16 cellular contexts compared by ENCODE assay signal in genomic region chr1:160933305-160933704, GRCh38. TPM values are rescaled to one million over a fixed set of nuclear protein-coding genes. Genes with fewer than 3 reads are reported as not detected.
"Had no signal": no experiment of that assay in that cellular context is flagged by ENCODE, and none has a peak within 500 bp of the region (broad histone marks: within the 10 kb centered on the region; RNA-seq: fewer than 3 reads in every experiment).

No MANE protein-coding gene starts in this region.

RNA-seq across cellular contexts. Expression of gene ITLN2, which starts 21.3 kb away (rescaled TPM):
- total RNA-seq: activated naive CD4-positive, alpha-beta T cell treated with anti-CD3 and anti-CD28 coated beads for 36 hours; activated naive CD4-positive, alpha-beta T cell treated with anti-CD3 and anti-CD28 coated beads, Interleukin-2, amount 50 U/mL, for 72 hours; activated naive CD8-positive, alpha-beta T cell treated with anti-CD3 and anti-CD28 coated beads for 36 hours; activated naive CD8-positive, alpha-beta T cell treated with anti-CD3 and anti-CD28 coated beads, Interleukin-2, amount 10 ng/mL, durations not matched to agents 7 days and 5 days; activated T-cell treated with anti-CD3 and anti-CD28 coated beads, Interleukin-2, amount 50 U/mL, for 4 hours; activated T-cell treated with anti-CD3 and anti-CD28 coated beads, Interleukin-2, amount 50 U/mL, for 72 hours; activated T-helper 1 cell treated with anti-CD3 and anti-CD28 coated beads, Interleukin-12 subunit alpha, Interleukin-12 subunit beta, Interleukin-2, Interleukin-4 antibody, amounts not matched to agents 30 ng/mL and 10 ng/mL and 1 ng/mL, durations not matched to agents 14 hours and 24 hours and 36 hours; activated T-helper 17 cell treated with anti-CD3 and anti-CD28 coated beads, Interleukin-2, amount 50 U/mL, for 72 hours; activated T-helper 2 cell treated with anti-CD3 and anti-CD28 coated beads, Interferon-gamma antibody, Interleukin-2, Interleukin-4, amounts not matched to agents 10 μg/mL and 5 μg/mL and 100 μg/mL, durations not matched to agents 14 hours and 24 hours and 36 hours; aorta; ascending aorta; astrocyte; body of pancreas; cardiac muscle cell; cardiac septum had no signal
- polyA plus RNA-seq: cardiac muscle cell had no signal

RNA-seq across cellular contexts. Expression of gene ITLN1, which starts 48.3 kb away (rescaled TPM):
- total RNA-seq: activated naive CD4-positive, alpha-beta T cell treated with anti-CD3 and anti-CD28 coated beads for 36 hours; activated naive CD4-positive, alpha-beta T cell treated with anti-CD3 and anti-CD28 coated beads, Interleukin-2, amount 50 U/mL, for 72 hours; activated naive CD8-positive, alpha-beta T cell treated with anti-CD3 and anti-CD28 coated beads for 36 hours; activated naive CD8-positive, alpha-beta T cell treated with anti-CD3 and anti-CD28 coated beads, Interleukin-2, amount 10 ng/mL, durations not matched to agents 7 days and 5 days; activated T-cell treated with anti-CD3 and anti-CD28 coated beads, Interleukin-2, amount 50 U/mL, for 4 hours; activated T-cell treated with anti-CD3 and anti-CD28 coated beads, Interleukin-2, amount 50 U/mL, for 72 hours; activated T-helper 1 cell treated with anti-CD3 and anti-CD28 coated beads, Interleukin-12 subunit alpha, Interleukin-12 subunit beta, Interleukin-2, Interleukin-4 antibody, amounts not matched to agents 30 ng/mL and 10 ng/mL and 1 ng/mL, durations not matched to agents 14 hours and 24 hours and 36 hours; activated T-helper 17 cell treated with anti-CD3 and anti-CD28 coated beads, Interleukin-2, amount 50 U/mL, for 72 hours; activated T-helper 2 cell treated with anti-CD3 and anti-CD28 coated beads, Interferon-gamma antibody, Interleukin-2, Interleukin-4, amounts not matched to agents 10 μg/mL and 5 μg/mL and 100 μg/mL, durations not matched to agents 14 hours and 24 hours and 36 hours; astrocyte; bronchial epithelial cell; cardiac muscle cell had no signal
